ENCODE assay signal across 1 cellular context in genomic region chr6:13814938-13815575, GRCh38.
A peak's percentile ranks its signal among the peaks of the same experiment; 100 is the strongest.
TF ChIP-seq lines count a peak whose summit lies in the region.

No MANE protein-coding gene starts in this region.

TF ChIP-seq in K562, 482 proteins besides CTCF, POLR2A, EP300 and RAD21 (continued from another document and continues in another):
- no peak for TF ChIP-seq ZBTB33 (CRISPR knock-in tag; IDR thresholded peaks at IDR 0.05)
- TF ChIP-seq CBFA2T2 (conservative IDR thresholded peaks at IDR 0.05) = peak; percentile 21; the same call in 1 of the 2 replicates
- TF ChIP-seq ATF7 (IDR thresholded peaks at IDR 0.05) = peak; percentile 40
- TF ChIP-seq TRIM24 (IDR thresholded peaks at IDR 0.05) = 0 out of 4 replicates have a peak, but pooled peaks of 1 of the 2 experiments have one; percentile 19
- peak; percentile 20; the same call in 1 of the 2 replicates for TF ChIP-seq MTA1 (IDR thresholded peaks at IDR 0.05; ENCODE audit: borderline replicate concordance)
- TF ChIP-seq RCOR1 (IDR thresholded peaks at IDR 0.05; ENCODE audit: borderline replicate concordance in 1 of 2, low read depth in 2 of 2, low read length in 2 of 2) = peak in 1 of 2 experiments; percentile 50; a peak in 1 of 4 replicates
- no peak for TF ChIP-seq ZNF644 (tag; IDR thresholded peaks at IDR 0.05; ENCODE audit: low read depth)
- TF ChIP-seq SAP30 (IDR thresholded peaks at IDR 0.05; ENCODE audit: borderline replicate concordance, insufficient read depth, low read depth, low read length, poor library complexity, severe bottlenecking) = peak; percentile 4
- no peak for TF ChIP-seq NR4A1 (CRISPR knock-in tag; IDR thresholded peaks at IDR 0.05)
- TF ChIP-seq NR4A1 (tag; IDR thresholded peaks at IDR 0.05) = 0 out of 2 replicates have a peak, but pooled peaks have one; percentile 21
- TF ChIP-seq BRD4 (IDR thresholded peaks at IDR 0.05) = peak; percentile 86
- TF ChIP-seq ZNF778 (CRISPR knock-in tag; IDR thresholded peaks at IDR 0.05) = peak; percentile 28; the same call in 1 of the 2 replicates
- TF ChIP-seq ETV6 (IDR thresholded peaks at IDR 0.05; ENCODE audit: borderline replicate concordance in 1 of 2, low read depth in 2 of 2, low read length in 1 of 2) = no peak
- no peak for TF ChIP-seq ETV6 (CRISPR knock-in tag; IDR thresholded peaks at IDR 0.05; ENCODE audit: borderline replicate concordance)
- TF ChIP-seq XRCC3 (IDR thresholded peaks at IDR 0.05) = no peak
- peak; percentile 83 for TF ChIP-seq MECOM (CRISPR knock-in tag; IDR thresholded peaks at IDR 0.05)
- peak; percentile 96 for TF ChIP-seq NFRKB (IDR thresholded peaks at IDR 0.05; ENCODE audit: low read depth)
- TF ChIP-seq ZNF780A (CRISPR knock-in tag; IDR thresholded peaks at IDR 0.05) = no peak
- peak; percentile 91 for TF ChIP-seq ZBTB5 (IDR thresholded peaks at IDR 0.05)
- no peak for TF ChIP-seq TCF7 (IDR thresholded peaks at IDR 0.05; ENCODE audit: borderline replicate concordance)
- peak; percentile 93 for TF ChIP-seq ZBTB40 (IDR thresholded peaks at IDR 0.05)
- TF ChIP-seq ZBTB40 (CRISPR knock-in tag; IDR thresholded peaks at IDR 0.05) = no peak
- no peak for TF ChIP-seq BCL6 (CRISPR knock-in tag; IDR thresholded peaks at IDR 0.05)
- peak; percentile 68 for TF ChIP-seq ASH1L (IDR thresholded peaks at IDR 0.05; ENCODE audit: borderline replicate concordance, low read depth, partially characterized antibody)
- 0 out of 2 replicates have a peak, but pooled peaks have one; percentile 18 for TF ChIP-seq ERF (CRISPR knock-in tag; IDR thresholded peaks at IDR 0.05)
- 0 out of 4 replicates have a peak, but pooled peaks of 1 of the 2 experiments have one; percentile 2 for TF ChIP-seq UBTF (IDR thresholded peaks at IDR 0.05; ENCODE audit: borderline replicate concordance in 1 of 2, low read depth in 2 of 2, low read length in 2 of 2)
- 0 out of 2 replicates have a peak, but pooled peaks have one; percentile 2 for TF ChIP-seq HEY1 (CRISPR knock-in tag; IDR thresholded peaks at IDR 0.05; ENCODE audit: borderline replicate concordance)
- peak; percentile 9; the same call in 1 of the 2 replicates for TF ChIP-seq TCF3 (CRISPR knock-in tag; IDR thresholded peaks at IDR 0.05)
- peak in 1 of 2 experiments; percentile 13 for TF ChIP-seq AFF1 (IDR thresholded peaks at IDR 0.05; ENCODE audit: low read depth in 1 of 2, partially characterized antibody in 2 of 2)
- TF ChIP-seq THRA (IDR thresholded peaks at IDR 0.05) = no peak
- TF ChIP-seq MBD1 (CRISPR knock-in tag; IDR thresholded peaks at IDR 0.05) = no peak
- TF ChIP-seq HDAC2 (IDR thresholded peaks at IDR 0.05) = peak; percentile 45; the same call in 1 of the 2 replicates
- 0 out of 2 replicates have a peak, but pooled peaks have one; percentile 15 for TF ChIP-seq ZNF445 (CRISPR knock-in tag; IDR thresholded peaks at IDR 0.05; ENCODE audit: low read depth)
